Comparison of ENCODE assay signal across 8 cellular contexts in genomic region chr20:543369-544152, GRCh38. TPM values are rescaled to one million over a fixed set of nuclear protein-coding genes. Genes with fewer than 3 reads are reported as not detected.
DNase-seq lines count a peak whose midpoint lies in the region; ATAC-seq and TF ChIP-seq lines count a peak whose summit lies in the region.

TSS of gene CSNK2A1 (minus strand) at chr20:543790. CDS start at chr20:508551, 35,239 bp downstream.

- TF ChIP-seq CTCF in lung (IDR thresholded peaks at IDR 0.05; ENCODE audit: control extremely low read depth, extremely low read depth) = no peak

- peak within 1 kb of the TSS; percentile 97 to 100 (median 99) for H3K27ac Mint-ChIP-seq in CD8-positive, alpha-beta memory T cell

- H3K9me3 Mint-ChIP-seq in CD8-positive, alpha-beta memory T cell = no peaks in the 10 kb centered on the region

- peak; percentile 78 for ATAC-seq in GM19468 (IDR thresholded peaks at IDR 0.05; ENCODE audit: extremely low read depth, unreplicated experiment)
- ATAC-seq in lung (ENCODE audit: insufficient read depth, low FRiP score) = peak; percentile 97

- H3K4me1 ChIP-seq in CD8-positive, alpha-beta memory T cell (ENCODE audit: insufficient read depth, low read length) = peaks cover 48% of the 10 kb centered on the region
- peaks cover 5 to 37% of the 10 kb centered on the region in 2 donors for H3K4me1 ChIP-seq in lung (ENCODE audit: control insufficient read depth in 2 of 2, insufficient read depth in 2 of 2, low read length in 2 of 2)

- CTCF ChIA-PET in CD8-positive, alpha-beta memory T cell (lab: Charles Lee) = interaction anchor here (1.0 to 1.8 kb wide), 3 partner anchors 102 to 213 kb away, joined by 3 to 5 read pairs (median 3); no protein-coding TSS in a partner anchor

- H3K36me3 ChIP-seq in CD8-positive, alpha-beta memory T cell (ENCODE audit: insufficient read depth, low read length) = no peaks in the 10 kb centered on the region
- H3K36me3 ChIP-seq in lung (ENCODE audit: control insufficient read depth in 2 of 2, insufficient read depth in 2 of 2, low read length in 2 of 2) = no peaks in the 10 kb centered on the region

- H3K4me1 Mint-ChIP-seq in CD8-positive, alpha-beta memory T cell = peaks cover 47 to 59% (median 56%) of the 10 kb centered on the region in 3 donors

- H3K27ac ChIP-seq in CD8-positive, alpha-beta memory T cell (ENCODE audit: low read depth, low read length) = peak within 1 kb of the TSS; percentile 92
- peak within 1 kb of the TSS; percentile 68 to 89 for H3K27ac ChIP-seq in lung (ENCODE audit: low read depth in 1 of 2, low read length in 1 of 2)

- H3K27me3 Mint-ChIP-seq in CD8-positive, alpha-beta memory T cell = peaks cover 1 to 4% of the 10 kb centered on the region in 2 donors

- no peaks in the 10 kb centered on the region for H3K27me3 ChIP-seq in CD8-positive, alpha-beta memory T cell (ENCODE audit: insufficient read depth, low read length, poor library complexity, severe bottlenecking)
- no peaks in the 10 kb centered on the region for H3K27me3 ChIP-seq in lung (ENCODE audit: control insufficient read depth, insufficient read depth)

- POLR2A ChIA-PET in CD8-positive, alpha-beta memory T cell (lab: Charles Lee) = interaction anchor here (0.6 to 0.8 kb wide), 2 partner anchors 163 to 217 kb away, joined by 3 read pairs; partner anchors contain the start of gene TRIB3

- no peaks in the 10 kb centered on the region for H3K9me3 ChIP-seq in CD8-positive, alpha-beta memory T cell (ENCODE audit: low read length)
- H3K9me3 ChIP-seq in lung (ENCODE audit: control insufficient read depth in 2 of 2, insufficient read depth in 1 of 2, low read length in 1 of 2) = no peaks in the 10 kb centered on the region

- peak within 1 kb of the TSS; percentile 68 for H3K4me3 ChIP-seq in CD8-positive, alpha-beta memory T cell (ENCODE audit: low read length)
- H3K4me3 ChIP-seq in lung = peak within 1 kb of the TSS; percentile 86

- DNase-seq in CD8-positive, alpha-beta memory T cell = peak; percentile 93 to 98 (median 96)
- DNase-seq in HS-5 (ENCODE audit: low read depth) (peak; percentile 98), lung (ENCODE audit: low spot score) (peak; percentile 94)
- DNase-seq in NK-92 treated with Interleukin-12 subunit alpha and Interleukin-12 subunit beta, amount 100 ng/mL, for 24 hours (lab: John Stamatoyannopoulos, UW) = peak; percentile 87
- peak; percentile 98 for DNase-seq in activated CD8-positive, alpha-beta memory T cell treated with anti-CD3 and anti-CD28 coated beads for 24 hours
- peak; percentile 89 for DNase-seq in effector CD8-positive, alpha-beta T cell (lab: John Stamatoyannopoulos, UW)
- DNase-seq in stimulated activated CD4-positive, alpha-beta T cell treated with anti-CD3 and anti-CD28 coated beads, TNF-alpha, amount 100 ng/mL, for 4 hours (ENCODE audit: low read depth in 3 of 3) = peak; percentile 84 to 95 (median 92)

- 0 to 1% methylated on average over 43 to 44 of the region's 44 CpGs for WGBS in lung, 2 donors

- peaks cover 3 to 15% (median 9%) of the 10 kb centered on the region in 3 donors for H3K36me3 Mint-ChIP-seq in CD8-positive, alpha-beta memory T cell

- H3K4me3 Mint-ChIP-seq in CD8-positive, alpha-beta memory T cell = peak within 1 kb of the TSS; percentile 79 to 100 (median 90)

RNA-seq across cellular contexts. Expression of gene CSNK2A1, which starts in this region (rescaled TPM):
- 100 to 1,000 TPM; 172 to 173 TPM for total RNA-seq in CD8-positive, alpha-beta memory T cell
- polyA plus RNA-seq in CD8-positive, alpha-beta memory T cell = 53.1 TPM
- 100 to 1,000 TPM in 1 of 2 donors, 10 to 100 TPM in 1; 83.5 to 186 TPM for total RNA-seq in lung
- polyA plus RNA-seq in lung = 10 to 100 TPM; 20.5 to 37.9 TPM

Comparison
In these comparisons a context has a peak if more than half of its experiments do, and no peak if none do; other contexts are left out.
1. Peak in every context shown above with its lines: DNase-seq, ATAC-seq, H3K4me3 ChIP-seq and H3K27ac ChIP-seq.